ENCODE assay signal across 1 cellular context in the genomic region with DNA sequence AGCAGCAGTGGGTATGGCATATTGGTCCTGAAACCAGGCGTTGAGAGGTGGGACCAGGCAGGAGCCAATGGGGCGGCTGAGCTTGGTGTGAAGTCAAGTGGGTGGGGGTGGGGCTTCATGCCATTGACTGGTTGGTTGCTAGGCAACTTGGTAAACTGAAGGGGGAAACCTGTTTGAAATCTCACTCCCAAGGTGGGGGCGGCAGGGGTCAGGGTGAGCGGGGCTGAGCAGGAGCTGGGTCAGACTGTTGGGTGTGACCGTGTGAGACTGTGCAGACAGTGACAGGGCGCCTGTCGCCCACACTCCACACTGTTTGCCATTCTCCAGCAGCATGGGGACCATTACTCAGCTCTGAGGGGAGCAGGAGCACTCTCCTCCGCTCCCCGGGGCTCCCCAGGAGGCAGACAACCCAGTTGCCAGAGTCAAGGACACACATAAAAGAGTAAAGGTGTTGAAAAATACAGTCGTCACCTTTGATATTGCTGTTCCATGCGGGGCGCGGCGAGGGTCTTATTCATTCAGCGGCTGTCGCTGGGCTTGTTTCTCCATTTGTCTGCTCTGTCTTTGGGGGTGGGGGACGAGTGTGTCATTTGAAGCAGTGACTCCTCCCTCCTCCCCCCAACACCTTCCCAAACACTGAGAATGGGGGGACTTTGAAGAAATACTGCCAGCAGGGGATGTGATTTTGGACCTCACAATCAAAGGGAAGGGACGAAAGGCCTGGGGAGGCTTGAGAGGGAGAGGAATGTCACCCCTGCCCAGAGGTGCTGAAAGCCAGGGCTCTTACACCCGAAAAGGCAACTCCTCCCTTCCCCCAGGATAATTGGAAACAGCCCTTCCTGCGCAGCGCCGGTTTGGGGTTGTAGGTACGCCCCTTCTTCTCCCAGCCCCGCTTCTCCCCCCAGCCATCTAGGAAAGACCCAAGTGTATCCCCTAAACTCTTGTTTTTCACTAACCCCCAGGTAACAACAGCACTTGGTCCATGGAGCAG.
TF ChIP-seq lines count a peak whose summit lies in the region.

No MANE protein-coding gene starts in this region.

TF ChIP-seq in HepG2, 621 proteins besides CTCF, POLR2A, EP300 and RAD21:
- TF ChIP-seq ZNF12 (CRISPR knock-in tag; IDR thresholded peaks at IDR 0.05) (no peak), ZNF672 (CRISPR knock-in tag; IDR thresholded peaks at IDR 0.05) (no peak), PCBP2 (optimal IDR thresholded peaks at IDR 0.05; ENCODE audit: low read depth, low read length, poor library complexity, severe bottlenecking) (no peak), ISX (CRISPR knock-in tag; conservative IDR thresholded peaks at IDR 0.05) (no peak), MZF1 (CRISPR knock-in tag; IDR thresholded peaks at IDR 0.05; ENCODE audit: borderline replicate concordance) (no peak), FLYWCH1 (CRISPR knock-in tag; IDR thresholded peaks at IDR 0.05) (no peak), ZNF205 (CRISPR knock-in tag; IDR thresholded peaks at IDR 0.05) (no peak), DNMT1 (CRISPR knock-in tag; IDR thresholded peaks at IDR 0.05) (no peak), ZNF251 (CRISPR knock-in tag; IDR thresholded peaks at IDR 0.05) (no peak), ZNF33A (CRISPR knock-in tag; IDR thresholded peaks at IDR 0.05; ENCODE audit: borderline replicate concordance) (no peak), PAWR (CRISPR knock-in tag; IDR thresholded peaks at IDR 0.05; ENCODE audit: borderline replicate concordance) (no peak), ZNF841 (CRISPR knock-in tag; IDR thresholded peaks at IDR 0.05; ENCODE audit: borderline replicate concordance) (no peak)
- TF ChIP-seq, protein P1, sequence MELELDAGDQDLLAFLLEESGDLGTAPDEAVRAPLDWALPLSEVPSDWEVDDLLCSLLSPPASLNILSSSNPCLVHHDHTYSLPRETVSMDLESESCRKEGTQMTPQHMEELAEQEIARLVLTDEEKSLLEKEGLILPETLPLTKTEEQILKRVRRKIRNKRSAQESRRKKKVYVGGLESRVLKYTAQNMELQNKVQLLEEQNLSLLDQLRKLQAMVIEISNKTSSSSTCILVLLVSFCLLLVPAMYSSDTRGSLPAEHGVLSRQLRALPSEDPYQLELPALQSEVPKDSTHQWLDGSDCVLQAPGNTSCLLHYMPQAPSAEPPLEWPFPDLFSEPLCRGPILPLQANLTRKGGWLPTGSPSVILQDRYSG (CRISPR knock-in tag; IDR thresholded peaks at IDR 0.05) = no peak
- TF ChIP-seq, protein P2, sequence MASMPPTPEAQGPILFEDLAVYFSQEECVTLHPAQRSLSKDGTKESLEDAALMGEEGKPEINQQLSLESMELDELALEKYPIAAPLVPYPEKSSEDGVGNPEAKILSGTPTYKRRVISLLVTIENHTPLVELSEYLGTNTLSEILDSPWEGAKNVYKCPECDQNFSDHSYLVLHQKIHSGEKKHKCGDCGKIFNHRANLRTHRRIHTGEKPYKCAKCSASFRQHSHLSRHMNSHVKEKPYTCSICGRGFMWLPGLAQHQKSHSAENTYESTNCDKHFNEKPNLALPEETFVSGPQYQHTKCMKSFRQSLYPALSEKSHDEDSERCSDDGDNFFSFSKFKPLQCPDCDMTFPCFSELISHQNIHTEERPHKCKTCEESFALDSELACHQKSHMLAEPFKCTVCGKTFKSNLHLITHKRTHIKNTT (CRISPR knock-in tag; IDR thresholded peaks at IDR 0.05) = no peak
- TF ChIP-seq, protein P3, sequence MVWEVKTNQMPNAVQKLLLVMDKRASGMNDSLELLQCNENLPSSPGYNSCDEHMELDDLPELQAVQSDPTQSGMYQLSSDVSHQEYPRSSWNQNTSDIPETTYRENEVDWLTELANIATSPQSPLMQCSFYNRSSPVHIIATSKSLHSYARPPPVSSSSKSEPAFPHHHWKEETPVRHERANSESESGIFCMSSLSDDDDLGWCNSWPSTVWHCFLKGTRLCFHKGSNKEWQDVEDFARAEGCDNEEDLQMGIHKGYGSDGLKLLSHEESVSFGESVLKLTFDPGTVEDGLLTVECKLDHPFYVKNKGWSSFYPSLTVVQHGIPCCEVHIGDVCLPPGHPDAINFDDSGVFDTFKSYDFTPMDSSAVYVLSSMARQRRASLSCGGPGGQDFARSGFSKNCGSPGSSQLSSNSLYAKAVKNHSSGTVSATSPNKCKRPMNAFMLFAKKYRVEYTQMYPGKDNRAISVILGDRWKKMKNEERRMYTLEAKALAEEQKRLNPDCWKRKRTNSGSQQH (CRISPR knock-in tag; IDR thresholded peaks at IDR 0.05; ENCODE audit: low read depth) = no peak
- TF ChIP-seq, protein P4, sequence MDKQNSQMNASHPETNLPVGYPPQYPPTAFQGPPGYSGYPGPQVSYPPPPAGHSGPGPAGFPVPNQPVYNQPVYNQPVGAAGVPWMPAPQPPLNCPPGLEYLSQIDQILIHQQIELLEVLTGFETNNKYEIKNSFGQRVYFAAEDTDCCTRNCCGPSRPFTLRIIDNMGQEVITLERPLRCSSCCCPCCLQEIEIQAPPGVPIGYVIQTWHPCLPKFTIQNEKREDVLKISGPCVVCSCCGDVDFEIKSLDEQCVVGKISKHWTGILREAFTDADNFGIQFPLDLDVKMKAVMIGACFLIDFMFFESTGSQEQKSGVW (CRISPR knock-in tag; IDR thresholded peaks at IDR 0.05; ENCODE audit: borderline replicate concordance) = no peak
- TF ChIP-seq, protein P5, sequence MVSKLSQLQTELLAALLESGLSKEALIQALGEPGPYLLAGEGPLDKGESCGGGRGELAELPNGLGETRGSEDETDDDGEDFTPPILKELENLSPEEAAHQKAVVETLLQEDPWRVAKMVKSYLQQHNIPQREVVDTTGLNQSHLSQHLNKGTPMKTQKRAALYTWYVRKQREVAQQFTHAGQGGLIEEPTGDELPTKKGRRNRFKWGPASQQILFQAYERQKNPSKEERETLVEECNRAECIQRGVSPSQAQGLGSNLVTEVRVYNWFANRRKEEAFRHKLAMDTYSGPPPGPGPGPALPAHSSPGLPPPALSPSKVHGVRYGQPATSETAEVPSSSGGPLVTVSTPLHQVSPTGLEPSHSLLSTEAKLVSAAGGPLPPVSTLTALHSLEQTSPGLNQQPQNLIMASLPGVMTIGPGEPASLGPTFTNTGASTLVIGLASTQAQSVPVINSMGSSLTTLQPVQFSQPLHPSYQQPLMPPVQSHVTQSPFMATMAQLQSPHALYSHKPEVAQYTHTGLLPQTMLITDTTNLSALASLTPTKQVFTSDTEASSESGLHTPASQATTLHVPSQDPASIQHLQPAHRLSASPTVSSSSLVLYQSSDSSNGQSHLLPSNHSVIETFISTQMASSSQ (IDR thresholded peaks at IDR 0.05; ENCODE audit: low read depth) = no peak
- TF ChIP-seq, protein P5 (CRISPR knock-in tag; IDR thresholded peaks at IDR 0.05; ENCODE audit: borderline replicate concordance) = no peak
- TF ChIP-seq, protein P6, sequence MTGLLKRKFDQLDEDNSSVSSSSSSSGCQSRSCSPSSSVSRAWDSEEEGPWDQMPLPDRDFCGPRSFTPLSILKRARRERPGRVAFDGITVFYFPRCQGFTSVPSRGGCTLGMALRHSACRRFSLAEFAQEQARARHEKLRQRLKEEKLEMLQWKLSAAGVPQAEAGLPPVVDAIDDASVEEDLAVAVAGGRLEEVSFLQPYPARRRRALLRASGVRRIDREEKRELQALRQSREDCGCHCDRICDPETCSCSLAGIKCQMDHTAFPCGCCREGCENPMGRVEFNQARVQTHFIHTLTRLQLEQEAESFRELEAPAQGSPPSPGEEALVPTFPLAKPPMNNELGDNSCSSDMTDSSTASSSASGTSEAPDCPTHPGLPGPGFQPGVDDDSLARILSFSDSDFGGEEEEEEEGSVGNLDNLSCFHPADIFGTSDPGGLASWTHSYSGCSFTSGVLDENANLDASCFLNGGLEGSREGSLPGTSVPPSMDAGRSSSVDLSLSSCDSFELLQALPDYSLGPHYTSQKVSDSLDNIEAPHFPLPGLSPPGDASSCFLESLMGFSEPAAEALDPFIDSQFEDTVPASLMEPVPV (CRISPR knock-in tag; IDR thresholded peaks at IDR 0.05) = no peak
- TF ChIP-seq, protein P7, sequence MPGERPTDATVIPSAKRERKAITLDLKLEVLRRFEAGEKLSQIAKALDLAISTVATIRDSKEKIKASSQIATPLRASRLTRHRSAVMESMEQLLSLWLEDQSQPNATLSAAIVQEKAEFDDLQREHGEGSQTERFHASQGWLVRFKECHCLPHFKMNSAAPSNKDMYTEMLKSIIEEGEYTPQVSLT (CRISPR knock-in tag; IDR thresholded peaks at IDR 0.05; ENCODE audit: borderline replicate concordance, low read depth) = no peak
